ENCODE assay signal across 9 cellular contexts in genomic region chr12:124512667-124513296, GRCh38. TPM values are rescaled to one million over a fixed set of nuclear protein-coding genes. Genes with fewer than 3 reads are reported as not detected.
DNase-seq lines count a peak whose midpoint lies in the region; ATAC-seq and TF ChIP-seq lines count a peak whose summit lies in the region.
"Had no signal": no experiment of that assay in that cellular context is flagged by ENCODE, and none has a peak within 500 bp of the region (broad histone marks: within the 10 kb centered on the region; RNA-seq: fewer than 3 reads in every experiment).

No MANE protein-coding gene starts in this region.

- no peak for TF ChIP-seq RAD21 in liver (IDR thresholded peaks at IDR 0.05)

- no peaks in the 10 kb centered on the region for H3K9me3 Mint-ChIP-seq in CD8-positive, alpha-beta T cell

- 59% methylated on average over 16 of the region's 16 CpGs for WGBS in liver

- H3K9me3 ChIP-seq in liver (ENCODE audit: control insufficient read depth in 4 of 4, low read length in 3 of 4): no peaks in the 10 kb centered on the region
- no peaks in the 10 kb centered on the region for H3K9me3 ChIP-seq in thoracic aorta
- no peaks in the 10 kb centered on the region for H3K9me3 ChIP-seq in CD8-positive, alpha-beta T cell (ENCODE audit: low read length)
- H3K9me3 ChIP-seq: neutrophil had no signal

- no peak overlapping the region for H3K27ac Mint-ChIP-seq in CD8-positive, alpha-beta T cell

- H3K27me3 ChIP-seq in liver (ENCODE audit: control insufficient read depth in 4 of 4, insufficient read depth in 4 of 4, low read length in 3 of 4) (no peaks in the 10 kb centered on the region), thoracic aorta (replicated peaks; ENCODE audit: insufficient read depth) (no peaks in the 10 kb centered on the region)
- no peaks in the 10 kb centered on the region for H3K27me3 ChIP-seq in CD8-positive, alpha-beta T cell (ENCODE audit: insufficient read depth, low read length)

- H3K36me3 ChIP-seq in liver (ENCODE audit: control insufficient read depth in 4 of 4, insufficient read depth in 3 of 4, low read depth in 1 of 4, low read length in 3 of 4) (no peaks in the 10 kb centered on the region), thoracic aorta (no peaks in the 10 kb centered on the region)
- H3K36me3 ChIP-seq in CD8-positive, alpha-beta T cell (ENCODE audit: insufficient read depth, low read length): no peaks in the 10 kb centered on the region
- H3K36me3 ChIP-seq: neutrophil had no signal

- no peak overlapping the region for H3K4me3 ChIP-seq in liver (ENCODE audit: low read depth in 1 of 3, low read length in 3 of 3)
- peak overlapping the region; percentile 15 for H3K4me3 ChIP-seq in thoracic aorta
- H3K4me3 ChIP-seq in CD8-positive, alpha-beta T cell (ENCODE audit: low read depth, low read length): no peak overlapping the region

- H3K4me1 ChIP-seq in liver (ENCODE audit: control insufficient read depth in 4 of 4, insufficient read depth in 4 of 4, low read length in 3 of 4): peaks cover 4 to 30% (median 19%) of the 10 kb centered on the region in 4 donors
- H3K4me1 ChIP-seq in thoracic aorta (ENCODE audit: control insufficient read depth in 1 of 2, low read depth in 2 of 2): peaks cover 40 to 80% of the 10 kb centered on the region in 2 donors
- no peaks in the 10 kb centered on the region for H3K4me1 ChIP-seq in CD8-positive, alpha-beta T cell (ENCODE audit: insufficient read depth, low read length)

- CTCF ChIA-PET in CD8-positive, alpha-beta T cell (lab: Charles Lee): interaction anchor here (0.8 kb wide), 1 partner anchor 180 kb away, joined by 3 read pairs; no protein-coding TSS in a partner anchor

- H3K4me1 Mint-ChIP-seq in CD8-positive, alpha-beta T cell (ENCODE audit: low read depth): peaks cover 18% of the 10 kb centered on the region

- no peaks in the 10 kb centered on the region for H3K27me3 Mint-ChIP-seq in CD8-positive, alpha-beta T cell (ENCODE audit: low read depth)

- no peak overlapping the region for H3K4me3 Mint-ChIP-seq in CD8-positive, alpha-beta T cell

- intact Hi-C loops in CD8-positive, alpha-beta T cell (cut with DNase I, micrococcal nuclease): no loop called here

- H3K27ac ChIP-seq in liver (ENCODE audit: low read depth in 1 of 2, low read length in 2 of 2) (no peak overlapping the region), thoracic aorta (peak overlapping the region in 1 of 2 donors; percentile 25)
- no peak overlapping the region for H3K27ac ChIP-seq in CD8-positive, alpha-beta T cell (ENCODE audit: low read depth, low read length)
- H3K27ac ChIP-seq: neutrophil had no signal

- TF ChIP-seq CTCF in liver (IDR thresholded peaks at IDR 0.05; ENCODE audit: low read depth, low read length, missing input control) (no peak), thoracic aorta (IDR thresholded peaks at IDR 0.05) (no peak)
- TF ChIP-seq CTCF in CD8-positive, alpha-beta T cell (IDR thresholded peaks at IDR 0.05): no peak

- H3K36me3 Mint-ChIP-seq in CD8-positive, alpha-beta T cell: peaks cover 15% of the 10 kb centered on the region

- POLR2A ChIA-PET in CD8-positive, alpha-beta T cell (lab: Charles Lee): no interaction called here

- H3K9ac ChIP-seq in liver (ENCODE audit: low read depth in 1 of 2, low read length in 2 of 2): no peak overlapping the region

- peak; percentile 76 for DNase-seq in DMS79 treated with DMSO at 0.1 percent for 48 hours (lab: John Stamatoyannopoulos, UW)
- peak; percentile 42 for DNase-seq in NCI-H748 treated with DMSO at 0.1 percent for 48 hours (lab: John Stamatoyannopoulos, UW)
- DNase-seq in ecto neural progenitor cell (ENCODE audit: low spot score): peak; percentile 93
- DNase-seq in thoracic aorta (ENCODE audit: low spot score): peak; percentile 82
- DNase-seq in CD8-positive, alpha-beta T cell: no peak

- ATAC-seq in thoracic aorta (ENCODE audit: insufficient number of reproducible peaks, low FRiP score, low read depth): no peak
- no peak for ATAC-seq in CD8-positive, alpha-beta T cell
- no peak for ATAC-seq in HG02763 (IDR thresholded peaks at IDR 0.05; ENCODE audit: unreplicated experiment)
- ATAC-seq in GM19455 (IDR thresholded peaks at IDR 0.05; ENCODE audit: unreplicated experiment): no peak

TF ChIP-seq in liver, 16 proteins besides CTCF, POLR2A, EP300 and RAD21:
- peak in 1 of 2 donors; percentile 45 for TF ChIP-seq EGR1 (IDR thresholded peaks at IDR 0.05; ENCODE audit: low read depth in 2 of 2)
- peak; percentile 26 for TF ChIP-seq NR2F2 (IDR thresholded peaks at IDR 0.05)
- no peak for TF ChIP-seq HNF4G (IDR thresholded peaks at IDR 0.05)
- TF ChIP-seq HNF4A (conservative IDR thresholded peaks at IDR 0.05): no peak
- TF ChIP-seq FOXA1 (IDR thresholded peaks at IDR 0.05): no peak

RNA-seq across cellular contexts. Expression of gene NCOR2, which starts 54.6 kb away (rescaled TPM):
- total RNA-seq in liver (10 to 100 TPM; 16.8 to 31.6 TPM), thoracic aorta (100 to 1,000 TPM; 228 to 229 TPM)
- polyA plus RNA-seq in liver: 10 to 100 TPM in 1 of 2 donors, 1 to 10 TPM in 1; 7.9 to 19.5 TPM
- 10 to 100 TPM; 96.5 to 97.8 TPM for total RNA-seq in CD8-positive, alpha-beta T cell

Comparison
In these comparisons a context has a peak if more than half of its experiments do, and no peak if none do; other contexts are left out.
1. DNase-seq: peak in DMS79 treated with DMSO at 0.1 percent for 48 hours (single experiment), NCI-H748 treated with DMSO at 0.1 percent for 48 hours (single experiment), ecto neural progenitor cell (single experiment) and thoracic aorta (single experiment); none in CD8-positive, alpha-beta T cell (0 of 7).